In the genomic region with DNA sequence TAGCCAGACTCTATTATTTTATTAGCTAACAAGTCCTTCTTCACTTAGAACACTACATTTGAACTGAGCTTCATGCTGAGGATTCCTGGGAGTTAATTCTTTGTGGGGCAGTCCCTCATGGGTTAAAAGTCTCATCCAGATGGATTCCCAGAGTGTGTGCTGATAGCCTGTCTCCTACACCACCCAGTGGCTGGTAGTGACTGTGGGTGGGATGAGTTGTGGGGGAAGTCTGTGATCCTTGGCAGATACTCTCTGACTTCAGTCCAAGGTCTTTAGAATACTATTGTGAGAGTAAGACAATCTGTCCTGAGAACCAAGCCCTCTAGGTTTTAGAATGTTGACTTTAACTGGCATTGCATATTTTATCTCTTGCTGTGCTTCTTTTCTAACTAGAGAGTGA, we compare ENCODE assay signal across 10 cellular contexts. TPM values are rescaled to one million over a fixed set of nuclear protein-coding genes. Genes with fewer than 3 reads are reported as not detected.
DNase-seq lines count a peak whose midpoint lies in the region; ATAC-seq, FAIRE-seq and TF ChIP-seq lines count a peak whose summit lies in the region.
"Had no signal": no experiment of that assay in that cellular context is flagged by ENCODE, and none has a peak within 500 bp of the region (broad histone marks: within the 10 kb centered on the region; RNA-seq: fewer than 3 reads in every experiment).

No MANE protein-coding gene starts in this region.

- no peaks in the 10 kb centered on the region for H3K4me1 ChIP-seq in left lung

- DNase-seq in AG04450 (ENCODE audit: low read depth, low spot score) (no peak), NCI-H2029 (lab: John Stamatoyannopoulos, UW) (peak; percentile 98), dedifferentiated amniotic fluid mesenchymal stem cell (ENCODE audit: extremely low spot score) (peak; percentile 31), left lung (no peak), NCI-H146 treated with DMSO at 0.1 percent for 48 hours (lab: John Stamatoyannopoulos, UW; ENCODE audit: unreplicated experiment) (no peak), urothelium cell line (ENCODE audit: low spot score) (no peak)
- no peak for DNase-seq in stimulated activated naive CD4-positive, alpha-beta T cell treated with Interleukin-2 at 50 U/mL for 16 hours (lab: John Stamatoyannopoulos, UW)
- DNase-seq: activated naive CD8-positive, alpha-beta T cell treated with anti-CD3 and anti-CD28 coated beads, Interleukin-2, amount 10 ng/mL, durations not matched to agents 7 days and 5 days; KBM-7 had no signal

- H3K27ac ChIP-seq in AG04450 (ENCODE audit: low read depth, low read length) (no peak overlapping the region), left lung (no peak overlapping the region)

- no peak for FAIRE-seq in urothelium cell line (lab: Jason Lieb, UNC)

- CTCF ChIA-PET in AG04450 (lab: Charles Lee): interaction anchor here (0.7 to 1.6 kb wide), 4 partner anchors 14 to 107 kb away, joined by 3 to 4 read pairs (median 3); no protein-coding TSS in a partner anchor

- H3K9me3 ChIP-seq in AG04450 (ENCODE audit: control insufficient read depth, insufficient read depth, low read length) (no peaks in the 10 kb centered on the region), left lung (no peaks in the 10 kb centered on the region)

- peak; percentile 19 for ATAC-seq in left lung
- no peak for ATAC-seq in GM18873 (IDR thresholded peaks at IDR 0.05; ENCODE audit: low FRiP score, unreplicated experiment)

- TF ChIP-seq CTCF in AG04450 (IDR thresholded peaks at IDR 0.05; ENCODE audit: low read depth, low read length): 0 out of 2 replicates have a peak, but pooled peaks have one; percentile 14
- no peak for TF ChIP-seq CTCF in left lung (IDR thresholded peaks at IDR 0.05)

- intact Hi-C loops in left lung (cut with DNase I): no loop called here

- no peaks in the 10 kb centered on the region for H3K36me3 ChIP-seq in left lung

- no peak overlapping the region for H3K4me3 ChIP-seq in AG04450 (ENCODE audit: low read depth, low read length)
- no peak overlapping the region for H3K4me3 ChIP-seq in left lung

- H3K27me3 ChIP-seq in AG04450 (ENCODE audit: control insufficient read depth, insufficient read depth, low read length): peaks cover 2% of the 10 kb centered on the region
- no peaks in the 10 kb centered on the region for H3K27me3 ChIP-seq in left lung

- POLR2A ChIA-PET in AG04450 (lab: Yijun Ruan, JAX): no interaction called here

RNA-seq across cellular contexts. Expression of a gene that starts 37.2 kb away (rescaled TPM):
- 0.78 and 1.3 TPM in 2 replicates for polyA plus RNA-seq in AG04450 (2011; rRNA removed)
- 2.5 and 3.7 TPM in 2 replicates for polyA minus RNA-seq in AG04450 (2011; rRNA and poly(A)+ RNA removed)
- total RNA-seq in left lung: 1 to 10 TPM; 3.7 to 6.9 TPM

Comparison
In these comparisons a context has a peak if more than half of its experiments do, and no peak if none do; other contexts are left out.
1. DNase-seq: peak in NCI-H2029 (single experiment) and dedifferentiated amniotic fluid mesenchymal stem cell (single experiment); none in AG04450 (single experiment), left lung (0 of 2), stimulated activated naive CD4-positive, alpha-beta T cell treated with Interleukin-2 at 50 U/mL for 16 hours (single experiment), NCI-H146 treated with DMSO at 0.1 percent for 48 hours (single experiment) and urothelium cell line (single experiment).